1 cellular context compared by ENCODE assay signal in genomic region chr1:178542554-178543290, GRCh38.
TF ChIP-seq lines count a peak whose summit lies in the region.

No MANE protein-coding gene starts in this region.

TF ChIP-seq in HEK293, 187 proteins besides CTCF, POLR2A, EP300 and RAD21 (continued from another document and continues in another):
- TF ChIP-seq ZNF704 (tag by site-specific recombination; IDR thresholded peaks at IDR 0.05) (no peak), KLF10 (tag by site-specific recombination; IDR thresholded peaks at IDR 0.05) (no peak), ZNF19 (tag by site-specific recombination; IDR thresholded peaks at IDR 0.05; ENCODE audit: low read depth) (no peak), ZNF529 (tag by site-specific recombination; IDR thresholded peaks at IDR 0.05; ENCODE audit: insufficient replicate concordance) (no peak), ZNF223 (tag by site-specific recombination; IDR thresholded peaks at IDR 0.05) (no peak), ZNF391 (tag by site-specific recombination; IDR thresholded peaks at IDR 0.05; ENCODE audit: borderline replicate concordance, low read depth) (no peak), REST (tag by site-specific recombination; IDR thresholded peaks at IDR 0.05) (peak; percentile 84), ZNF785 (tag by site-specific recombination; IDR thresholded peaks at IDR 0.05) (no peak), ZNF555 (tag by site-specific recombination; conservative IDR thresholded peaks at IDR 0.05) (no peak), ZNF610 (tag by site-specific recombination; IDR thresholded peaks at IDR 0.05; ENCODE audit: borderline replicate concordance) (peak; percentile 80), ZNF707 (tag by site-specific recombination; IDR thresholded peaks at IDR 0.05) (no peak), GFI1B (tag by site-specific recombination; IDR thresholded peaks at IDR 0.05) (no peak), ZBTB17 (tag by site-specific recombination; IDR thresholded peaks at IDR 0.05) (peak; percentile 36; the same call in 1 of the 2 replicates), ZNF488 (tag by site-specific recombination; IDR thresholded peaks at IDR 0.05) (no peak), ZBTB1 (tag by site-specific recombination; IDR thresholded peaks at IDR 0.05) (no peak), ZNF10 (tag by site-specific recombination; IDR thresholded peaks at IDR 0.05) (no peak), ZNF366 (tag by site-specific recombination; conservative IDR thresholded peaks at IDR 0.05) (no peak; the same call in 1 of the 2 replicates), ZBTB48 (tag by site-specific recombination; IDR thresholded peaks at IDR 0.05) (peak; percentile 72), KLF7 (tag by site-specific recombination; IDR thresholded peaks at IDR 0.05; ENCODE audit: borderline replicate concordance) (no peak), GLIS1 (tag by site-specific recombination; IDR thresholded peaks at IDR 0.05) (peak; percentile 26; the same call in 1 of the 2 replicates), SCRT2 (tag by site-specific recombination; IDR thresholded peaks at IDR 0.05) (no peak), OVOL3 (tag by site-specific recombination; IDR thresholded peaks at IDR 0.05) (no peak), PBX3 (CRISPR knock-in tag; IDR thresholded peaks at IDR 0.05) (peak; percentile 51), ZNF629 (tag by site-specific recombination; IDR thresholded peaks at IDR 0.05) (no peak), ZNF670 (tag by site-specific recombination; IDR thresholded peaks at IDR 0.05; ENCODE audit: low read depth) (no peak), KLF8 (tag by site-specific recombination; IDR thresholded peaks at IDR 0.05) (0 out of 2 replicates have a peak, but pooled peaks have one; percentile 57), ZNF24 (tag by site-specific recombination; IDR thresholded peaks at IDR 0.05) (no peak), ZIC2 (tag by site-specific recombination; IDR thresholded peaks at IDR 0.05) (no peak), ZNF585B (tag by site-specific recombination; IDR thresholded peaks at IDR 0.05) (no peak), ZNF239 (tag by site-specific recombination; IDR thresholded peaks at IDR 0.05) (no peak), ZEB2 (tag by site-specific recombination; IDR thresholded peaks at IDR 0.05) (peak; percentile 63; the same call in 1 of the 2 replicates), HOXC10 (CRISPR knock-in tag; IDR thresholded peaks at IDR 0.05) (no peak), ZNF266 (tag by site-specific recombination; IDR thresholded peaks at IDR 0.05; ENCODE audit: low read depth) (no peak), ZNF501 (tag by site-specific recombination; IDR thresholded peaks at IDR 0.05) (no peak; the same call in 1 of the 2 replicates), TCF7L2 (IDR thresholded peaks at IDR 0.05; ENCODE audit: borderline replicate concordance, low read depth, low read length) (no peak), ZNF423 (tag by site-specific recombination; IDR thresholded peaks at IDR 0.05) (no peak), ZNF600 (tag by site-specific recombination; IDR thresholded peaks at IDR 0.05) (peak; percentile 73; the same call in 1 of the 2 replicates), INSM2 (tag by site-specific recombination; IDR thresholded peaks at IDR 0.05) (no peak), ZNF404 (tag by site-specific recombination; IDR thresholded peaks at IDR 0.05) (no peak), YY2 (tag by site-specific recombination; IDR thresholded peaks at IDR 0.05) (no peak), ZNF623 (tag by site-specific recombination; IDR thresholded peaks at IDR 0.05) (no peak), ZSCAN4 (tag by site-specific recombination; IDR thresholded peaks at IDR 0.05) (0 out of 2 replicates have a peak, but pooled peaks have one; percentile 0), PATZ1 (tag by site-specific recombination; IDR thresholded peaks at IDR 0.05) (peak; percentile 98), ZNF791 (tag by site-specific recombination; IDR thresholded peaks at IDR 0.05) (no peak), ZNF677 (tag by site-specific recombination; IDR thresholded peaks at IDR 0.05) (no peak), ZFP3 (tag by site-specific recombination; IDR thresholded peaks at IDR 0.05; ENCODE audit: low read depth) (no peak), ZNF692 (tag by site-specific recombination; IDR thresholded peaks at IDR 0.05) (0 out of 2 replicates have a peak, but pooled peaks have one; percentile 42), ZFP41 (tag by site-specific recombination; IDR thresholded peaks at IDR 0.05; ENCODE audit: borderline replicate concordance) (0 out of 2 replicates have a peak, but pooled peaks have one; percentile 25)
- TF ChIP-seq, protein P1, sequence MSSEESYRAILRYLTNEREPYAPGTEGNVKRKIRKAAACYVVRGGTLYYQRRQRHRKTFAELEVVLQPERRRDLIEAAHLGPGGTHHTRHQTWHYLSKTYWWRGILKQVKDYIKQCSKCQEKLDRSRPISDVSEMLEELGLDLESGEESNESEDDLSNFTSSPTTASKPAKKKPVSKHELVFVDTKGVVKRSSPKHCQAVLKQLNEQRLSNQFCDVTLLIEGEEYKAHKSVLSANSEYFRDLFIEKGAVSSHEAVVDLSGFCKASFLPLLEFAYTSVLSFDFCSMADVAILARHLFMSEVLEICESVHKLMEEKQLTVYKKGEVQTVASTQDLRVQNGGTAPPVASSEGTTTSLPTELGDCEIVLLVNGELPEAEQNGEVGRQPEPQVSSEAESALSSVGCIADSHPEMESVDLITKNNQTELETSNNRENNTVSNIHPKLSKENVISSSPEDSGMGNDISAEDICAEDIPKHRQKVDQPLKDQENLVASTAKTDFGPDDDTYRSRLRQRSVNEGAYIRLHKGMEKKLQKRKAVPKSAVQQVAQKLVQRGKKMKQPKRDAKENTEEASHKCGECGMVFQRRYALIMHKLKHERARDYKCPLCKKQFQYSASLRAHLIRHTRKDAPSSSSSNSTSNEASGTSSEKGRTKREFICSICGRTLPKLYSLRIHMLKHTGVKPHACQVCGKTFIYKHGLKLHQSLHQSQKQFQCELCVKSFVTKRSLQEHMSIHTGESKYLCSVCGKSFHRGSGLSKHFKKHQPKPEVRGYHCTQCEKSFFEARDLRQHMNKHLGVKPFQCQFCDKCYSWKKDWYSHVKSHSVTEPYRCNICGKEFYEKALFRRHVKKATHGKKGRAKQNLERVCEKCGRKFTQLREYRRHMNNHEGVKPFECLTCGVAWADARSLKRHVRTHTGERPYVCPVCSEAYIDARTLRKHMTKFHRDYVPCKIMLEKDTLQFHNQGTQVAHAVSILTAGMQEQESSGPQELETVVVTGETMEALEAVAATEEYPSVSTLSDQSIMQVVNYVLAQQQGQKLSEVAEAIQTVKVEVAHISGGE (tag by site-specific recombination; conservative IDR thresholded peaks at IDR 0.05; ENCODE audit: low read depth): peak; percentile 11; the same call in 1 of the 2 replicates
- TF ChIP-seq, protein P2, sequence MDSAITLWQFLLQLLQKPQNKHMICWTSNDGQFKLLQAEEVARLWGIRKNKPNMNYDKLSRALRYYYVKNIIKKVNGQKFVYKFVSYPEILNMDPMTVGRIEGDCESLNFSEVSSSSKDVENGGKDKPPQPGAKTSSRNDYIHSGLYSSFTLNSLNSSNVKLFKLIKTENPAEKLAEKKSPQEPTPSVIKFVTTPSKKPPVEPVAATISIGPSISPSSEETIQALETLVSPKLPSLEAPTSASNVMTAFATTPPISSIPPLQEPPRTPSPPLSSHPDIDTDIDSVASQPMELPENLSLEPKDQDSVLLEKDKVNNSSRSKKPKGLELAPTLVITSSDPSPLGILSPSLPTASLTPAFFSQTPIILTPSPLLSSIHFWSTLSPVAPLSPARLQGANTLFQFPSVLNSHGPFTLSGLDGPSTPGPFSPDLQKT (IDR thresholded peaks at IDR 0.05; ENCODE audit: borderline replicate concordance, low read depth, low read length): no peak
